ENCODE assay signal across 13 cellular contexts in the genomic region with DNA sequence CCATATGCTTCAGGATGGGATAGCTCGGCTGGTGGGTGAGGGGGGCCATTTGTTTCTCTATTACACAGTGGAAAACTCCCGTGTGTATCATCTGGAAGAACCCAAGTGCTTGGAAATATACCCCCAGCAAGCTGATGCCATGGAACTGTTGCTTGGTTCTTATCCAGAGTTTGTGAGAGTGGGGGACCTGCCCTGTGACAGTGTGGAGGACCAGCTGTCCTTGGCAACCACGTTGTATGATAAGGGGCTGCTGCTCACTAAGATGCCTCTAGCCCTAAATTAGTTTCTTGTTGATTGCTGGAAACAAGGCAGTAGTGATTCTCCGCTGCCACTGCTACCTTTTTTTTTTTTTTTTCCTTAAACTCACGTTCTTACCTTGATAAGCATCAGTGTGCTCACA. TPM values are rescaled to one million over a fixed set of nuclear protein-coding genes. Genes with fewer than 3 reads are reported as not detected.
A peak's percentile ranks its signal among the peaks of the same experiment; 100 is the strongest.
DNase-seq lines count a peak whose midpoint lies in the region; ATAC-seq, FAIRE-seq and TF ChIP-seq lines count a peak whose summit lies in the region.
"Had no signal": no experiment of that assay in that cellular context is flagged by ENCODE, and none has a peak within 500 bp of the region (broad histone marks: within the 10 kb centered on the region; RNA-seq: fewer than 3 reads in every experiment).

No MANE protein-coding gene starts in this region.

- no peaks in the 10 kb centered on the region for H3K9me3 Mint-ChIP-seq in activated naive CD8-positive, alpha-beta T cell treated with anti-CD3 and anti-CD28 coated beads, Interleukin-2, amount 10 ng/mL, durations not matched to agents 7 days and 5 days
- H3K9me3 Mint-ChIP-seq in naive B cell, result no peaks in the 10 kb centered on the region

- peaks cover 28% of the 10 kb centered on the region for H3K4me1 Mint-ChIP-seq in activated naive CD8-positive, alpha-beta T cell treated with anti-CD3 and anti-CD28 coated beads, Interleukin-2, amount 10 ng/mL, durations not matched to agents 7 days and 5 days
- peaks cover 25 to 54% (median 50%) of the 10 kb centered on the region in 3 donors for H3K4me1 Mint-ChIP-seq in naive B cell

- TF ChIP-seq POLR2A in GM12891 (IDR thresholded peaks at IDR 0.05; ENCODE audit: low read depth, low read length), result no peak

- no peak for FAIRE-seq in GM12891 (lab: Jason Lieb, UNC)
- FAIRE-seq: bronchial epithelial cell had no signal

- peaks cover 7% of the 10 kb centered on the region for H3K27me3 Mint-ChIP-seq in activated naive CD8-positive, alpha-beta T cell treated with anti-CD3 and anti-CD28 coated beads, Interleukin-2, amount 10 ng/mL, durations not matched to agents 7 days and 5 days
- H3K27me3 Mint-ChIP-seq in naive B cell, result peaks cover 0 to 5% (median 0%) of the 10 kb centered on the region in 3 donors

- in situ Hi-C loops in HAP-1 (cut with MboI; ENCODE audit: low sequenced_read_pairs), result no loop called here

- H3K36me3 ChIP-seq in BE2C (0 out of 2 replicates have a peak, but pooled peaks cover 4% of the 10 kb centered on the region), HAP-1 (replicated peaks) (peaks cover 16% of the 10 kb centered on the region)

- peaks cover 28% of the 10 kb centered on the region for H3K36me3 Mint-ChIP-seq in activated naive CD8-positive, alpha-beta T cell treated with anti-CD3 and anti-CD28 coated beads, Interleukin-2, amount 10 ng/mL, durations not matched to agents 7 days and 5 days
- peaks cover 0 to 16% of the 10 kb centered on the region in 2 donors for H3K36me3 Mint-ChIP-seq in naive B cell

- no peaks in the 10 kb centered on the region for H3K27me3 ChIP-seq in BE2C
- no peaks in the 10 kb centered on the region for H3K27me3 ChIP-seq in HAP-1 (ENCODE audit: low read depth)

- no peaks in the 10 kb centered on the region for H3K4me1 ChIP-seq in BE2C
- H3K4me1 ChIP-seq in HAP-1, result peaks cover 16% of the 10 kb centered on the region

- H3K4me3 ChIP-seq in BE2C (ENCODE audit: low read depth, low read length), result peak overlapping the region; percentile 87
- peak overlapping the region; percentile 58 for H3K4me3 ChIP-seq in HAP-1

- no peak for TF ChIP-seq CTCF in BE2C (IDR thresholded peaks at IDR 0.05; ENCODE audit: low read depth, low read length)

- no peaks in the 10 kb centered on the region for H3K9me3 ChIP-seq in BE2C
- no peaks in the 10 kb centered on the region; the same call in 1 of the 2 replicates for H3K9me3 ChIP-seq in HAP-1

- H3K4me3 Mint-ChIP-seq in activated naive CD8-positive, alpha-beta T cell treated with anti-CD3 and anti-CD28 coated beads, Interleukin-2, amount 10 ng/mL, durations not matched to agents 7 days and 5 days, result peak overlapping the region; percentile 80
- peak overlapping the region; percentile 10 to 92 (median 88) for H3K4me3 Mint-ChIP-seq in naive B cell

- POLR2A ChIA-PET in activated naive CD8-positive, alpha-beta T cell treated with anti-CD3 and anti-CD28 coated beads, Interleukin-2, amount 10 ng/mL, durations not matched to agents 7 days and 5 days (lab: Charles Lee), result interaction anchor here (0.7 to 2.4 kb wide), 3 partner anchors 8 to 142 kb away, joined by 5 to 14 read pairs (median 7); partner anchors contain the start of gene NUMB

- no peak for ATAC-seq in activated naive CD8-positive, alpha-beta T cell treated with anti-CD3 and anti-CD28 coated beads, Interleukin-2, amount 10 ng/mL, durations not matched to agents 7 days and 5 days (ENCODE audit: low read depth)
- ATAC-seq in naive B cell (ENCODE audit: low read depth in 2 of 2) (no peak), HG03565 (IDR thresholded peaks at IDR 0.05; ENCODE audit: unreplicated experiment) (no peak)
- ATAC-seq: sciatic nerve had no signal

- DNase-seq in BE2C, result no peak
- no peak for DNase-seq in HAP-1 (ENCODE audit: low spot score in 2 of 2)
- DNase-seq in activated naive CD8-positive, alpha-beta T cell treated with anti-CD3 and anti-CD28 coated beads, Interleukin-2, amount 10 ng/mL, durations not matched to agents 7 days and 5 days, result no peak
- DNase-seq in naive B cell, result no peak
- DNase-seq in GM12891 (ENCODE audit: insufficient read length, low spot score), result no peak
- no peak for DNase-seq in NCI-H2029 (lab: John Stamatoyannopoulos, UW)
- no peak for DNase-seq in NCI-H2196 treated with DMSO at 0.1 percent for 48 hours (lab: John Stamatoyannopoulos, UW; ENCODE audit: unreplicated experiment)
- DNase-seq: hypothalamus, NCI-H2227 treated with DMSO at 0.1 percent for 48 hours had no signal

- H3K27ac Mint-ChIP-seq in activated naive CD8-positive, alpha-beta T cell treated with anti-CD3 and anti-CD28 coated beads, Interleukin-2, amount 10 ng/mL, durations not matched to agents 7 days and 5 days, result no peak overlapping the region
- no peak overlapping the region for H3K27ac Mint-ChIP-seq in naive B cell

TF ChIP-seq in GM12891, 5 proteins besides CTCF, POLR2A, EP300 and RAD21:
- no peak for TF ChIP-seq SPI1 (IDR thresholded peaks at IDR 0.05; ENCODE audit: low read depth, low read length)
- TF ChIP-seq PAX5 (IDR thresholded peaks at IDR 0.05; ENCODE audit: insufficient read depth, low read length, severe bottlenecking), result no peak
- no peak for TF ChIP-seq POLR2AphosphoS5 (IDR thresholded peaks at IDR 0.05; ENCODE audit: low read depth, low read length)
- no peak for TF ChIP-seq POU2F2 (IDR thresholded peaks at IDR 0.05; ENCODE audit: low read depth, low read length)
- no peak for TF ChIP-seq TAF1 (IDR thresholded peaks at IDR 0.05; ENCODE audit: low read depth, low read length)
TF ChIP-seq in GM12891: peak in this region for 0.

RNA-seq across cellular contexts. Expression of gene RIOX1, which starts 1.9 kb away (rescaled TPM):
- 17.7 TPM for polyA plus RNA-seq in BE2C (2012; ENCODE audit: insufficient read depth, insufficient read length, low read depth)
- 10 to 100 TPM; 22.2 to 23.9 TPM for total RNA-seq in activated naive CD8-positive, alpha-beta T cell treated with anti-CD3 and anti-CD28 coated beads, Interleukin-2, amount 10 ng/mL, durations not matched to agents 7 days and 5 days
- polyA plus RNA-seq in naive B cell (ENCODE audit: low read depth in 6 of 6), result 10 to 100 TPM; 13.2 to 23.8 (median 20.1) TPM
- polyA plus RNA-seq in GM12891 (2012; ENCODE audit: low read depth, missing spikeins), result 14.3 TPM

RNA-seq across cellular contexts. Expression of gene NUMB, which starts 34.3 kb away (rescaled TPM):
- polyA plus RNA-seq in BE2C (2012; ENCODE audit: insufficient read depth, insufficient read length, low read depth), result 66.6 TPM
- 10 to 100 TPM; 47.5 to 50.3 TPM for total RNA-seq in activated naive CD8-positive, alpha-beta T cell treated with anti-CD3 and anti-CD28 coated beads, Interleukin-2, amount 10 ng/mL, durations not matched to agents 7 days and 5 days
- 10 to 100 TPM; 52.0 to 87.2 (median 65.7) TPM for polyA plus RNA-seq in naive B cell (ENCODE audit: low read depth in 6 of 6)
- 25.7 TPM for polyA plus RNA-seq in GM12891 (2012; ENCODE audit: low read depth, missing spikeins)

RNA-seq across cellular contexts. Expression of gene ACOT1, which starts 44.3 kb away (rescaled TPM):
- polyA plus RNA-seq in BE2C (2012; ENCODE audit: insufficient read depth, insufficient read length, low read depth), result 15.2 TPM
- total RNA-seq in activated naive CD8-positive, alpha-beta T cell treated with anti-CD3 and anti-CD28 coated beads, Interleukin-2, amount 10 ng/mL, durations not matched to agents 7 days and 5 days, result 1 to 10 TPM; 1.3 to 2.0 TPM
- 1 to 10 TPM; 1.4 to 4.0 (median 2.1) TPM for polyA plus RNA-seq in naive B cell (ENCODE audit: low read depth in 6 of 6)
- 0.68 TPM for polyA plus RNA-seq in GM12891 (2012; ENCODE audit: low read depth, missing spikeins)
- total RNA-seq: G401 had no signal
